ENCODE assay signal across 9 cellular contexts in genomic region chr3:151305081-151305777, GRCh38. TPM values are rescaled to one million over a fixed set of nuclear protein-coding genes. Genes with fewer than 3 reads are reported as not detected.
DNase-seq lines count a peak whose midpoint lies in the region; ATAC-seq and TF ChIP-seq lines count a peak whose summit lies in the region.
"Had no signal": no experiment of that assay in that cellular context is flagged by ENCODE, and none has a peak within 500 bp of the region (broad histone marks: within the 10 kb centered on the region; RNA-seq: fewer than 3 reads in every experiment).

No MANE protein-coding gene starts in this region.

- H3K79me2 ChIP-seq in MM.1S (ENCODE audit: low read length) = no peaks in the 10 kb centered on the region
- H3K79me2 ChIP-seq in mammary epithelial cell (ENCODE audit: insufficient read depth, low read length) = peaks cover 89% of the 10 kb centered on the region

- dilution Hi-C loops in mammary epithelial cell (cut with HindIII; ENCODE audit: low sequenced_read_pairs) = no loop called here

- ATAC-seq in lung (ENCODE audit: insufficient read depth, low FRiP score) = peak; percentile 85
- ATAC-seq in HG03025 (IDR thresholded peaks at IDR 0.05; ENCODE audit: low FRiP score, unreplicated experiment) = no peak
- ATAC-seq in GM19455 (IDR thresholded peaks at IDR 0.05; ENCODE audit: unreplicated experiment) = no peak
- ATAC-seq in HG02885 (IDR thresholded peaks at IDR 0.05; ENCODE audit: poor library complexity, unreplicated experiment) = no peak

- H3K9ac ChIP-seq in MM.1S (ENCODE audit: low read length) = no peak overlapping the region
- peak overlapping the region; percentile 80 for H3K9ac ChIP-seq in mammary epithelial cell (ENCODE audit: insufficient read depth, low read length)

- intact Hi-C loops in mammary epithelial cell (cut with micrococcal nuclease) = loop anchor here (1.0 kb wide), 1 partner anchor 11 kb away; the partner anchor contains the start of gene GPR87

- peaks cover 11% of the 10 kb centered on the region for H3K4me1 ChIP-seq in MM.1S (ENCODE audit: low read length)
- peaks cover 88% of the 10 kb centered on the region for H3K4me1 ChIP-seq in mammary epithelial cell (ENCODE audit: insufficient read depth, low read length)
- H3K4me1 ChIP-seq in lung (ENCODE audit: control insufficient read depth in 2 of 2, insufficient read depth in 2 of 2, low read length in 2 of 2) = no peaks in the 10 kb centered on the region

- H3F3A ChIP-seq in MM.1S (ENCODE audit: insufficient read depth, low read length) = no peaks in the 10 kb centered on the region

- in situ Hi-C loops in mammary epithelial cell (cut with MboI; ENCODE audit: low sequenced_read_pairs in 2 of 2) = loop anchor here in 1 of 2 donors (25.0 kb wide), 1 partner anchor 532 kb away; no protein-coding TSS in a partner anchor

- H3K27me3 ChIP-seq in MM.1S (replicated peaks; ENCODE audit: insufficient read depth, low read length) (no peaks in the 10 kb centered on the region), mammary epithelial cell (ENCODE audit: insufficient read depth, low read length) (no peaks in the 10 kb centered on the region), lung (ENCODE audit: control insufficient read depth, insufficient read depth) (no peaks in the 10 kb centered on the region)

- no peaks in the 10 kb centered on the region for H4K20me1 ChIP-seq in MM.1S (ENCODE audit: insufficient read depth, low read length)
- no peaks in the 10 kb centered on the region for H4K20me1 ChIP-seq in mammary epithelial cell (ENCODE audit: insufficient read depth, low read length)

- CTCF ChIA-PET in mammary epithelial cell (lab: Charles Lee; ENCODE audit: low non-redundant PET) = interaction anchor here (1.2 kb wide), 1 partner anchor 14 kb away, joined by 6 read pairs; no protein-coding TSS in a partner anchor

- H3K9me2 ChIP-seq in MM.1S (replicated peaks; ENCODE audit: insufficient read depth, low read length) = no peaks in the 10 kb centered on the region

- H3K4me2 ChIP-seq in MM.1S (ENCODE audit: low read depth, low read length) = peak overlapping the region; percentile 2; the same call in 1 of the 2 replicates
- peak overlapping the region; percentile 78 for H3K4me2 ChIP-seq in mammary epithelial cell (ENCODE audit: insufficient read depth, low read depth, low read length)

- TF ChIP-seq CTCF in MM.1S (IDR thresholded peaks at IDR 0.05; ENCODE audit: low read length) (0 out of 2 replicates have a peak, but pooled peaks have one; percentile 7), mammary epithelial cell (conservative IDR thresholded peaks at IDR 0.05 in 1 of 2, IDR thresholded peaks at IDR 0.05 in 1 of 2; ENCODE audit: extremely low read depth in 1 of 2, insufficient read depth in 1 of 2, low read depth in 1 of 2, low read length in 2 of 2) (peak in 1 of 2 donors; percentile 36), lung (IDR thresholded peaks at IDR 0.05; ENCODE audit: control extremely low read depth, extremely low read depth) (no peak)

- H2AFZ ChIP-seq in MM.1S (ENCODE audit: low read length) (no peak overlapping the region), mammary epithelial cell (ENCODE audit: low read depth, low read length) (peak overlapping the region; percentile 40)

- H3K27ac ChIP-seq in MM.1S (ENCODE audit: low read length) (no peak overlapping the region), mammary epithelial cell (ENCODE audit: insufficient read depth, low read depth, low read length) (peak overlapping the region; percentile 97), lung (ENCODE audit: low read depth in 1 of 2, low read length in 1 of 2) (no peak overlapping the region)

- H3K4me3 ChIP-seq in MM.1S (ENCODE audit: low read length) (no peak overlapping the region), mammary epithelial cell (replicated peaks in 1 of 3; ENCODE audit: insufficient read depth in 1 of 3, low read depth in 2 of 3, low read length in 3 of 3) (peak overlapping the region; percentile 10 to 23 (median 20)), lung (no peak overlapping the region)

- DNase-seq in COLO829 (ENCODE audit: low spot score) (peak; percentile 56), MM.1S (peak; percentile 33), mammary epithelial cell (peak; percentile 99), lung (ENCODE audit: low spot score) (peak; percentile 71), globus pallidus (ENCODE audit: low spot score) (no peak)

- WGBS in mammary epithelial cell (ENCODE audit: low coverage, missing lambda C conversion rate) = 0% methylated on average over 7 of the region's 7 CpGs
- WGBS in lung, 2 donors = 66 to 67% methylated on average over 7 of the region's 7 CpGs

- no TSS peak for BruUV-seq in mammary epithelial cell (replicated peaks; lab: Mats Ljungman, UMichigan)

- H3K36me3 ChIP-seq in MM.1S (replicated peaks; ENCODE audit: insufficient read depth, low read length) = no peaks in the 10 kb centered on the region
- H3K36me3 ChIP-seq in mammary epithelial cell (ENCODE audit: insufficient read depth, low read length) = peaks cover 19% of the 10 kb centered on the region
- no peaks in the 10 kb centered on the region for H3K36me3 ChIP-seq in lung (ENCODE audit: control insufficient read depth in 2 of 2, insufficient read depth in 2 of 2, low read length in 2 of 2)

- no peaks in the 10 kb centered on the region for H3K9me3 ChIP-seq in MM.1S (replicated peaks; ENCODE audit: insufficient read depth, low read length)
- H3K9me3 ChIP-seq in mammary epithelial cell (replicated peaks; ENCODE audit: insufficient read depth, low read length) = no peaks in the 10 kb centered on the region
- H3K9me3 ChIP-seq in lung (ENCODE audit: control insufficient read depth in 2 of 2, insufficient read depth in 1 of 2, low read length in 1 of 2) = no peaks in the 10 kb centered on the region

RNA-seq across cellular contexts. Expression of gene GPR87, which starts 11.4 kb away (rescaled TPM):
- total RNA-seq in mammary epithelial cell (10 to 100 TPM; 66.1 to 78.7 TPM), lung (1 to 10 TPM in 1 of 2 donors, under 1 TPM in 1; 0.28 to 1.5 TPM)
- polyA plus RNA-seq in mammary epithelial cell (88.9 TPM), lung (1 to 10 TPM; 1.0 to 1.5 TPM)
- polyA minus RNA-seq in mammary epithelial cell = 41.7 TPM
- total RNA-seq: subcutaneous adipose tissue had no signal

RNA-seq across cellular contexts. Expression of gene P2RY13, which starts 24.1 kb away (rescaled TPM):
- total RNA-seq in mammary epithelial cell (not detected), lung (1 to 10 TPM; 4.0 to 5.7 TPM)
- polyA plus RNA-seq in mammary epithelial cell (not detected), lung (10 to 100 TPM in 1 of 2 donors, 1 to 10 TPM in 1; 2.2 to 15.8 TPM)
- polyA minus RNA-seq in mammary epithelial cell = not detected

RNA-seq across cellular contexts. Expression of gene P2RY14, which starts 26.9 kb away (rescaled TPM):
- total RNA-seq in mammary epithelial cell (not detected), lung (10 to 100 TPM in 1 of 2 donors, 1 to 10 TPM in 1; 2.2 to 11.0 TPM)
- polyA plus RNA-seq in mammary epithelial cell (not detected), lung (1 to 10 TPM; 2.1 to 2.7 TPM)
- not detected for polyA minus RNA-seq in mammary epithelial cell

Comparison
In these comparisons a context has a peak if more than half of its experiments do, and no peak if none do; other contexts are left out.
1. H3K4me3 ChIP-seq: peak in mammary epithelial cell (3 of 3); none in MM.1S (single experiment) and lung (single experiment).
2. RNA of gene GPR87, which starts 11.4 kb away (total RNA-seq): 66.1 to 78.7 TPM in mammary epithelial cell; 0.28 to 1.5 TPM in lung; every median in the first group is over 10 times any median in the second.
3. RNA of gene P2RY13, which starts 24.1 kb away (total RNA-seq): 4.0 to 5.7 TPM in lung; not detected in mammary epithelial cell; every median in the first group is over 4 times any median in the second.